9 cellular contexts compared by ENCODE assay signal in the genomic region with DNA sequence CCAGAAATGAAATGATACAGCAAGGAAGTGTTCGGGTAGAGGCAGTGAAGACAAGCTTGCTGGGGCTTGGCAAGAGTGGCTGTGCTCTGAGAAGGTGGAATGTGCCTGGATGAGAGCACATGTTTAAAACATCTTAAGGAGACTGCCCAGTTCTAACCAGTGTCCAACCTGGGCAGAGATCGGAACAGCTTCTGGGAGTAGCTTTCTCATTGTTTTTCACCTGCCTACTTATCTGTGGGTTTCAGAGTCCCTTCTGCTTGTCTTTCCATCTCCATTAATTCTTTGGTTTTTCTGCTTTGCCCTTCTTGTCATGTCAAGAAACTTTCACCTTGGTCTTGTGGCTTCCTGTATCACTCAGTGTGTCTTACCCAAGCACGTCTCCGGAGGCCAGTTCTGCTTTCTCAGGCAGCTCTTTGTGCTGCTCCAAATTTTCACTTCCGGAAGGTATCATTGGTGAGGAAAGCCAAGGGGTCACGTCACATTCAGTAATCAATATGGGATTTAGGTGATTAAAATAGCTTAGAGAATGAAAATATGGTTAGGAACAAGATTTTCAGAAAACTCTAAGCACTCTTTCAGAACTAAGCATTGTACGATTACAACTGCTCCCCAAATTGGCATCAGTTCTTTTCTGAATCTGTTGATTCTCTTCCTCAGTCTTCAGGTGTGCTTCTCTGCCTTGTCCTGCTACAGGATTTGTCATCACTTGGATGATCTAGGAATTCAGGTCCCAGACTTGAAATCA. TPM values are rescaled to one million over a fixed set of nuclear protein-coding genes. Genes with fewer than 3 reads are reported as not detected.
DNase-seq lines count a peak whose midpoint lies in the region; ATAC-seq and TF ChIP-seq lines count a peak whose summit lies in the region.
"Had no signal": no experiment of that assay in that cellular context is flagged by ENCODE, and none has a peak within 500 bp of the region (broad histone marks: within the 10 kb centered on the region; RNA-seq: fewer than 3 reads in every experiment).

No MANE protein-coding gene starts in this region.

- TF ChIP-seq POLR2A in heart left ventricle (IDR thresholded peaks at IDR 0.05): no peak

- peaks cover 0 to 8% (median 0%) of the 10 kb centered on the region in 4 donors for H3K4me1 Mint-ChIP-seq in CD4-positive, CD25-positive, alpha-beta regulatory T cell

- H3K27me3 Mint-ChIP-seq in CD4-positive, CD25-positive, alpha-beta regulatory T cell: peaks cover 6% of the 10 kb centered on the region

- H3K4me3 Mint-ChIP-seq in CD4-positive, CD25-positive, alpha-beta regulatory T cell: no peak overlapping the region

- no peaks in the 10 kb centered on the region for H3K4me1 ChIP-seq in CD4-positive, CD25-positive, alpha-beta regulatory T cell (ENCODE audit: control insufficient read depth, insufficient read depth, low read length, poor library complexity, severe bottlenecking)
- H3K4me1 ChIP-seq in colonic mucosa (no peaks in the 10 kb centered on the region), heart left ventricle (peaks cover 0 to 8% (median 0%) of the 10 kb centered on the region in 12 donors), SK-N-SH (ENCODE audit: control insufficient read depth in 1 of 2, insufficient read depth in 2 of 2, low read depth in 1 of 2, low read length in 1 of 2) (peaks cover 5 to 14% of the 10 kb centered on the region in 2 experiments; a peak in 2 of 4 replicates)

- peak in 1 of 3 donors; percentile 46 for DNase-seq in CD4-positive, CD25-positive, alpha-beta regulatory T cell
- DNase-seq in activated CD4-positive, alpha-beta T cell treated with anti-CD3 and anti-CD28 coated beads, Interleukin-2, amount 50 U/mL, for 48 hours: peak; percentile 33 to 48
- DNase-seq in colonic mucosa (no peak), heart left ventricle (no peak), Ammon's horn (ENCODE audit: low spot score) (no peak), SK-N-SH (no peak)

- no peaks in the 10 kb centered on the region for H3K36me3 ChIP-seq in CD4-positive, CD25-positive, alpha-beta regulatory T cell (ENCODE audit: control insufficient read depth, insufficient read depth, low read length)
- H3K36me3 ChIP-seq in colonic mucosa (no peaks in the 10 kb centered on the region), heart left ventricle (no peaks in the 10 kb centered on the region), SK-N-SH (replicated peaks in 1 of 2; ENCODE audit: control insufficient read depth in 1 of 2, insufficient read depth in 2 of 2, low read length in 1 of 2) (no peaks in the 10 kb centered on the region)

- H3K9me2 ChIP-seq in SK-N-SH: no peaks in the 10 kb centered on the region

- peaks cover 4% of the 10 kb centered on the region for H3F3A ChIP-seq in SK-N-SH (replicated peaks; ENCODE audit: insufficient read depth)

- no peak for TF ChIP-seq CTCF in colonic mucosa (IDR thresholded peaks at IDR 0.05)
- no peak for TF ChIP-seq CTCF in heart left ventricle (IDR thresholded peaks at IDR 0.05)
- TF ChIP-seq CTCF in SK-N-SH (IDR thresholded peaks at IDR 0.05): no peak

- H4K20me1 ChIP-seq in SK-N-SH (ENCODE audit: insufficient read depth): no peaks in the 10 kb centered on the region

- peaks cover 2% of the 10 kb centered on the region for H3K27me3 ChIP-seq in CD4-positive, CD25-positive, alpha-beta regulatory T cell (ENCODE audit: control insufficient read depth, insufficient read depth, low read length)
- H3K27me3 ChIP-seq in colonic mucosa: no peaks in the 10 kb centered on the region
- no peaks in the 10 kb centered on the region for H3K27me3 ChIP-seq in heart left ventricle
- H3K27me3 ChIP-seq in SK-N-SH (ENCODE audit: insufficient read depth): no peaks in the 10 kb centered on the region

- TF ChIP-seq RAD21 in SK-N-SH (IDR thresholded peaks at IDR 0.05; ENCODE audit: low read length): no peak

- H3K36me3 Mint-ChIP-seq in CD4-positive, CD25-positive, alpha-beta regulatory T cell: no peaks in the 10 kb centered on the region

- H3K79me2 ChIP-seq in SK-N-SH (ENCODE audit: insufficient read depth): no peaks in the 10 kb centered on the region

- H3K9me3 Mint-ChIP-seq in CD4-positive, CD25-positive, alpha-beta regulatory T cell: peaks cover 0 to 3% (median 0%) of the 10 kb centered on the region in 7 donors

- POLR2A ChIA-PET in SK-N-SH (lab: Yijun Ruan, JAX): no interaction called here

- peak; percentile 46 to 57 for ATAC-seq in CD4-positive, CD25-positive, alpha-beta regulatory T cell (ENCODE audit: low read depth in 2 of 2)
- ATAC-seq in GM19324 (IDR thresholded peaks at IDR 0.05; ENCODE audit: low FRiP score, unreplicated experiment) (peak; percentile 95), HG03139 (IDR thresholded peaks at IDR 0.05; ENCODE audit: unreplicated experiment) (peak; percentile 97), heart left ventricle (no peak)

- 90 to 95% (median 92%) methylated on average over 7 of the region's 7 CpGs for WGBS in heart left ventricle, 4 donors
- 88% methylated on average over 7 of the region's 7 CpGs for WGBS in SK-N-SH (ENCODE audit: low lambda C conversion rate)

- CTCF ChIA-PET in SK-N-SH (lab: Yijun Ruan, JAX): interaction anchor here (0.7 to 10.5 kb wide), 5 partner anchors 10 to 317 kb away, joined by 3 to 90 read pairs (median 4); no protein-coding TSS in a partner anchor

- H3K27ac ChIP-seq in CD4-positive, CD25-positive, alpha-beta regulatory T cell (ENCODE audit: insufficient read depth, low read length, poor library complexity, severe bottlenecking): no peak overlapping the region
- H3K27ac ChIP-seq in colonic mucosa (no peak overlapping the region), heart left ventricle (no peak overlapping the region), SK-N-SH (ENCODE audit: low read depth in 2 of 2, low read length in 1 of 2) (no peak overlapping the region)
- H3K27ac ChIP-seq: VCaP had no signal

- H3K9ac ChIP-seq in colonic mucosa (ENCODE audit: low read depth in 2 of 2, low read length in 2 of 2) (no peak overlapping the region), SK-N-SH (no peak overlapping the region)

- intact Hi-C loops in colonic mucosa (cut with DNase I): no loop called here
- intact Hi-C loops in heart left ventricle (cut with DNase I): no loop called here

- no peak overlapping the region for H2AFZ ChIP-seq in SK-N-SH (ENCODE audit: low read depth)

- H3K27ac Mint-ChIP-seq in CD4-positive, CD25-positive, alpha-beta regulatory T cell: peak overlapping the region in 1 of 3 donors; percentile 10

- H3K4me2 ChIP-seq in SK-N-SH: no peak overlapping the region

- H3K9me3 ChIP-seq in CD4-positive, CD25-positive, alpha-beta regulatory T cell (ENCODE audit: control insufficient read depth in 2 of 2, low read length in 2 of 2): no peaks in the 10 kb centered on the region
- H3K9me3 ChIP-seq in colonic mucosa (no peaks in the 10 kb centered on the region), heart left ventricle (no peaks in the 10 kb centered on the region), SK-N-SH (no peaks in the 10 kb centered on the region)

- no peak overlapping the region for H3K4me3 ChIP-seq in CD4-positive, CD25-positive, alpha-beta regulatory T cell (ENCODE audit: low read depth, low read length)
- H3K4me3 ChIP-seq in colonic mucosa (no peak overlapping the region), heart left ventricle (no peak overlapping the region), SK-N-SH (ENCODE audit: low read depth in 2 of 2, low read length in 1 of 2) (no peak overlapping the region)

- TF ChIP-seq EP300 in SK-N-SH (IDR thresholded peaks at IDR 0.05; ENCODE audit: borderline replicate concordance in 1 of 2, low read depth in 1 of 2, low read length in 1 of 2): no peak

TF ChIP-seq in SK-N-SH, 30 proteins besides CTCF, POLR2A, EP300 and RAD21:
- no peak for TF ChIP-seq GATA2 (CRISPR knock-in tag; IDR thresholded peaks at IDR 0.05)
- TF ChIP-seq, protein P1, sequence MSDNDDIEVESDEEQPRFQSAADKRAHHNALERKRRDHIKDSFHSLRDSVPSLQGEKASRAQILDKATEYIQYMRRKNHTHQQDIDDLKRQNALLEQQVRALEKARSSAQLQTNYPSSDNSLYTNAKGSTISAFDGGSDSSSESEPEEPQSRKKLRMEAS (IDR thresholded peaks at IDR 0.05; ENCODE audit: low read depth): no peak
- TF ChIP-seq, protein P2, sequence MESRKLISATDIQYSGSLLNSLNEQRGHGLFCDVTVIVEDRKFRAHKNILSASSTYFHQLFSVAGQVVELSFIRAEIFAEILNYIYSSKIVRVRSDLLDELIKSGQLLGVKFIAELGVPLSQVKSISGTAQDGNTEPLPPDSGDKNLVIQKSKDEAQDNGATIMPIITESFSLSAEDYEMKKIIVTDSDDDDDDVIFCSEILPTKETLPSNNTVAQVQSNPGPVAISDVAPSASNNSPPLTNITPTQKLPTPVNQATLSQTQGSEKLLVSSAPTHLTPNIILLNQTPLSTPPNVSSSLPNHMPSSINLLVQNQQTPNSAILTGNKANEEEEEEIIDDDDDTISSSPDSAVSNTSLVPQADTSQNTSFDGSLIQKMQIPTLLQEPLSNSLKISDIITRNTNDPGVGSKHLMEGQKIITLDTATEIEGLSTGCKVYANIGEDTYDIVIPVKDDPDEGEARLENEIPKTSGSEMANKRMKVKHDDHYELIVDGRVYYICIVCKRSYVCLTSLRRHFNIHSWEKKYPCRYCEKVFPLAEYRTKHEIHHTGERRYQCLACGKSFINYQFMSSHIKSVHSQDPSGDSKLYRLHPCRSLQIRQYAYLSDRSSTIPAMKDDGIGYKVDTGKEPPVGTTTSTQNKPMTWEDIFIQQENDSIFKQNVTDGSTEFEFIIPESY (IDR thresholded peaks at IDR 0.05; ENCODE audit: borderline replicate concordance, low read depth): no peak
TF ChIP-seq in SK-N-SH: peak in this region for 0.

RNA-seq across cellular contexts. Expression of a gene that starts 5.5 kb away (rescaled TPM):
- not detected for total RNA-seq in CD4-positive, CD25-positive, alpha-beta regulatory T cell
- polyA plus RNA-seq in CD4-positive, CD25-positive, alpha-beta regulatory T cell: not detected
- total RNA-seq in colonic mucosa (under 1 TPM in 1 of 2 donors, not detected in 1; 0.27 TPM), heart left ventricle (under 1 TPM in 5 of 9 donors, not detected in 4; 0.20 to 0.31 (median 0.26) TPM)
- polyA plus RNA-seq in heart left ventricle (under 1 TPM; 0.19 to 0.29 TPM), SK-N-SH (2012; rRNA removed) (0.24 and 0.36 TPM in 2 replicates)
- 0.26 and 0.35 TPM in 2 replicates for polyA plus RNA-seq in SK-N-SH (2012; cell fraction: cytosol; rRNA removed)
- 0.21 and 0.30 TPM in 2 replicates for polyA plus RNA-seq in SK-N-SH (2012; cell fraction: nucleus; rRNA removed)

Comparison
In these comparisons a context has a peak if more than half of its experiments do, and no peak if none do; other contexts are left out.
1. ATAC-seq: peak in CD4-positive, CD25-positive, alpha-beta regulatory T cell (2 of 2), GM19324 (single experiment) and HG03139 (single experiment); none in heart left ventricle (0 of 4).
2. DNase-seq: peak in activated CD4-positive, alpha-beta T cell treated with anti-CD3 and anti-CD28 coated beads, Interleukin-2, amount 50 U/mL, for 48 hours (2 of 2); none in colonic mucosa (single experiment), heart left ventricle (0 of 5), Ammon's horn (single experiment) and SK-N-SH (single experiment).